1 cellular context compared by ENCODE assay signal in genomic region chr17:30197416-30197815, GRCh38.
TF ChIP-seq lines count a peak whose summit lies in the region.

No MANE protein-coding gene starts in this region.

TF ChIP-seq in HepG2, 621 proteins besides CTCF, POLR2A, EP300 and RAD21 (continued from another document):
- TF ChIP-seq ARID2 (CRISPR knock-in tag; IDR thresholded peaks at IDR 0.05; ENCODE audit: borderline replicate concordance) (no peak), KLF12 (CRISPR knock-in tag; IDR thresholded peaks at IDR 0.05; ENCODE audit: borderline replicate concordance) (no peak), MATR3 (CRISPR knock-in tag; IDR thresholded peaks at IDR 0.05) (no peak)
